Comparison of ENCODE assay signal across 8 cellular contexts in genomic region chr7:48298779-48299178, GRCh38.
DNase-seq lines count a peak whose midpoint lies in the region; ATAC-seq, FAIRE-seq and TF ChIP-seq lines count a peak whose summit lies in the region.

No MANE protein-coding gene starts in this region.

- H4K5ac ChIP-seq in H1 (ENCODE audit: insufficient read length, low read depth, low read length), result no peak overlapping the region

- H4K20me1 ChIP-seq in H1 (replicated peaks in 1 of 2; ENCODE audit: control insufficient read depth in 1 of 2, insufficient read depth in 2 of 2, low read length in 2 of 2), result no peaks in the 10 kb centered on the region

- H2BK5ac ChIP-seq in H1 (ENCODE audit: low read depth, low read length), result no peak overlapping the region

- peaks cover 8% of the 10 kb centered on the region for H3K4me1 Mint-ChIP-seq in type B pancreatic cell (ENCODE audit: unreplicated experiment)

- no peak overlapping the region for H3K4me3 Mint-ChIP-seq in type B pancreatic cell

- TF ChIP-seq POLR2A in H1 (IDR thresholded peaks at IDR 0.05; ENCODE audit: control extremely low read depth in 1 of 2, low read depth in 2 of 2, low read length in 2 of 2), result no peak
- no peak for TF ChIP-seq POLR2A in gastroesophageal sphincter (IDR thresholded peaks at IDR 0.05)

- peak; percentile 15 for DNase-seq in Daoy (ENCODE audit: low read depth)
- no peak for DNase-seq in H1 (ENCODE audit: low read depth in 1 of 2, low spot score in 2 of 2)
- no peak for DNase-seq in H7
- DNase-seq in GM19239 (ENCODE audit: insufficient read length, low spot score), result no peak
- no peak for DNase-seq in type B pancreatic cell (ENCODE audit: extremely low spot score, unreplicated experiment)

- TF ChIP-seq EP300 in H1 (IDR thresholded peaks at IDR 0.05; ENCODE audit: borderline replicate concordance in 1 of 2, low read depth in 2 of 2, low read length in 2 of 2) (no peak), gastroesophageal sphincter (IDR thresholded peaks at IDR 0.05) (no peak)

- no peak overlapping the region for H3K27ac ChIP-seq in H1 (ENCODE audit: low read depth, low read length)
- H3K27ac ChIP-seq in gastroesophageal sphincter, result no peak overlapping the region

- no peak overlapping the region for H3K56ac ChIP-seq in H1 (replicated peaks; ENCODE audit: insufficient read length, low read depth, low read length)

- H3K23me2 ChIP-seq in H1 (ENCODE audit: low read depth, low read length), result no peaks in the 10 kb centered on the region

- H3K27me3 ChIP-seq in H1 (replicated peaks in 1 of 4; ENCODE audit: control insufficient read depth in 3 of 4, extremely low read depth in 1 of 4, insufficient read depth in 3 of 4, low read length in 3 of 4) (no peaks in the 10 kb centered on the region), H7 (ENCODE audit: control insufficient read depth, insufficient read depth, low read length) (no peaks in the 10 kb centered on the region), gastroesophageal sphincter (no peaks in the 10 kb centered on the region)

- no peaks in the 10 kb centered on the region for H3K36me3 Mint-ChIP-seq in type B pancreatic cell

- no peak overlapping the region for H3K18ac ChIP-seq in H1 (ENCODE audit: extremely low read depth, low read length)

- no peak overlapping the region for H3K9ac ChIP-seq in H1 (replicated peaks in 1 of 4; ENCODE audit: extremely low read depth in 1 of 4, low read depth in 3 of 4, low read length in 3 of 4)

- H3K36me3 ChIP-seq in H1 (ENCODE audit: control insufficient read depth in 2 of 4, insufficient read depth in 4 of 4, low read length in 3 of 4) (no peaks in the 10 kb centered on the region), H7 (replicated peaks; ENCODE audit: control insufficient read depth, insufficient read depth, low read length) (no peaks in the 10 kb centered on the region), gastroesophageal sphincter (no peaks in the 10 kb centered on the region)

- POLR2A ChIA-PET in H1 (lab: Charles Lee; ENCODE audit: partially characterized antibody), result no interaction called here

- H2AK5ac ChIP-seq in H1 (ENCODE audit: low read depth, low read length), result no peak overlapping the region

- H3K4ac ChIP-seq in H1 (replicated peaks; ENCODE audit: insufficient read length, low read depth, low read length), result no peak overlapping the region

- no peak for TF ChIP-seq RAD21 in H1 (IDR thresholded peaks at IDR 0.05 in 1 of 2, conservative IDR thresholded peaks at IDR 0.05 in 1 of 2; ENCODE audit: low read depth in 2 of 2, low read length in 2 of 2)

- H3K4me3 ChIP-seq in H1 (ENCODE audit: extremely low read depth in 1 of 4, insufficient read depth in 2 of 4, low read depth in 3 of 4, low read length in 4 of 4) (no peak overlapping the region), H7 (ENCODE audit: insufficient read depth, low read depth, low read length) (no peak overlapping the region), gastroesophageal sphincter (no peak overlapping the region)

- H2BK12ac ChIP-seq in H1 (ENCODE audit: low read depth, low read length), result peak overlapping the region; percentile 35; the same call in 1 of the 2 replicates

- CTCF ChIA-PET in H1 (lab: Charles Lee; ENCODE audit: partially characterized antibody), result interaction anchor here (0.6 to 4.1 kb wide), 34 partner anchors 8 to 1770 kb away, joined by 3 to 22 read pairs (median 4); no protein-coding TSS in a partner anchor

- no peak overlapping the region for H2AFZ ChIP-seq in H1 (ENCODE audit: low read length)

- H3K27ac Mint-ChIP-seq in type B pancreatic cell, result no peak overlapping the region

- H3K79me2 ChIP-seq in H1 (ENCODE audit: control insufficient read depth in 1 of 2, insufficient read depth in 2 of 2, low read length in 2 of 2), result no peaks in the 10 kb centered on the region

- no peak overlapping the region for H2BK120ac ChIP-seq in H1 (replicated peaks; ENCODE audit: low read depth, low read length)

- no peak overlapping the region for H3K4me2 ChIP-seq in H1 (ENCODE audit: insufficient read depth in 1 of 2, low read depth in 2 of 2, low read length in 2 of 2)

- no peak overlapping the region for H3K14ac ChIP-seq in H1 (ENCODE audit: insufficient read length)

- no peak overlapping the region for H2BK20ac ChIP-seq in H1 (ENCODE audit: low read length)

- no peaks in the 10 kb centered on the region for H3K79me1 ChIP-seq in H1 (ENCODE audit: low read depth, low read length)

- H3K9me3 Mint-ChIP-seq in type B pancreatic cell, result no peaks in the 10 kb centered on the region

- H3K27me3 Mint-ChIP-seq in type B pancreatic cell, result peaks cover 7% of the 10 kb centered on the region

- ATAC-seq in GM19397 (IDR thresholded peaks at IDR 0.05; ENCODE audit: unreplicated experiment) (peak; percentile 69), HG03520 (IDR thresholded peaks at IDR 0.05; ENCODE audit: unreplicated experiment) (peak; percentile 84), gastroesophageal sphincter (no peak)

- WGBS in H1 (ENCODE audit: extremely low coverage in 1 of 2, insufficient coverage in 1 of 2, insufficient read length in 1 of 2, insufficient replicate concordance in 2 of 2, low coverage in 1 of 2, low lambda C conversion rate in 2 of 2, missing lambda C conversion rate in 1 of 2), 2 experiments, result 92% methylated on average over 5 of the region's 5 CpGs; no CpG with 5 or more reads in 1 of the 2 experiments
- WGBS in gastroesophageal sphincter (ENCODE audit: low coverage in 1 of 2), 2 donors, result 36 to 54% methylated on average over 5 of the region's 5 CpGs

- H4K8ac ChIP-seq in H1 (ENCODE audit: extremely low read depth, insufficient read depth, low read length), result no peak overlapping the region

- H3K4me1 ChIP-seq in H1 (replicated peaks in 1 of 4; ENCODE audit: control insufficient read depth in 3 of 4, insufficient read depth in 4 of 4, low read length in 3 of 4) (peaks cover 0 to 8% (median 5%) of the 10 kb centered on the region in 4 experiments; a peak in 4 of 7 replicates), gastroesophageal sphincter (no peaks in the 10 kb centered on the region)

- no peak overlapping the region for H4K91ac ChIP-seq in H1 (replicated peaks; ENCODE audit: insufficient read length, low read length)

- H3K9me3 ChIP-seq in H1 (ENCODE audit: insufficient read depth in 2 of 2, low read depth in 1 of 2, low read length in 1 of 2) (no peaks in the 10 kb centered on the region; a peak in 1 of 4 replicates), gastroesophageal sphincter (no peaks in the 10 kb centered on the region)

- no peak overlapping the region for H2BK15ac ChIP-seq in H1 (ENCODE audit: low read length)

- TF ChIP-seq CTCF in H1 (IDR thresholded peaks at IDR 0.05; ENCODE audit: control extremely low read depth in 1 of 3, insufficient read depth in 1 of 3, low read depth in 1 of 3, low read length in 3 of 3) (no peak), gastroesophageal sphincter (IDR thresholded peaks at IDR 0.05) (no peak), type B pancreatic cell (conservative IDR thresholded peaks at IDR 0.05) (no peak)

- H3K23ac ChIP-seq in H1 (ENCODE audit: insufficient read length), result no peak overlapping the region

- FAIRE-seq in H1 (lab: Jason Lieb, UNC), result no peak
- no peak for FAIRE-seq in GM19239 (lab: Jason Lieb, UNC)

TF ChIP-seq in H1, 55 proteins besides CTCF, POLR2A, EP300 and RAD21:
- TF ChIP-seq ATF3 (IDR thresholded peaks at IDR 0.05; ENCODE audit: insufficient read depth, low read depth, low read length), result no peak
